1 cellular context compared by ENCODE assay signal in genomic region chr6:42724825-42725224, GRCh38.
A peak's percentile ranks its signal among the peaks of the same experiment; 100 is the strongest.
TF ChIP-seq lines count a peak whose summit lies in the region.

No MANE protein-coding gene starts in this region.

TF ChIP-seq in HepG2, 621 proteins besides CTCF, POLR2A, EP300 and RAD21:
- TF ChIP-seq ZNF7 (CRISPR knock-in tag; IDR thresholded peaks at IDR 0.05), result peak; percentile 73
- peak; percentile 86 for TF ChIP-seq MAFK (conservative IDR thresholded peaks at IDR 0.05 in 1 of 2, IDR thresholded peaks at IDR 0.05 in 1 of 2; ENCODE audit: low read length in 2 of 2)
- peak; percentile 84 for TF ChIP-seq MAFF (IDR thresholded peaks at IDR 0.05; ENCODE audit: low read depth, low read length)
- no peak for TF ChIP-seq ZNF292 (CRISPR knock-in tag; IDR thresholded peaks at IDR 0.05; ENCODE audit: borderline replicate concordance, low read depth)
- TF ChIP-seq ASH2L (IDR thresholded peaks at IDR 0.05; ENCODE audit: insufficient read length, low read depth, low read length), result no peak
- TF ChIP-seq, protein P1, sequence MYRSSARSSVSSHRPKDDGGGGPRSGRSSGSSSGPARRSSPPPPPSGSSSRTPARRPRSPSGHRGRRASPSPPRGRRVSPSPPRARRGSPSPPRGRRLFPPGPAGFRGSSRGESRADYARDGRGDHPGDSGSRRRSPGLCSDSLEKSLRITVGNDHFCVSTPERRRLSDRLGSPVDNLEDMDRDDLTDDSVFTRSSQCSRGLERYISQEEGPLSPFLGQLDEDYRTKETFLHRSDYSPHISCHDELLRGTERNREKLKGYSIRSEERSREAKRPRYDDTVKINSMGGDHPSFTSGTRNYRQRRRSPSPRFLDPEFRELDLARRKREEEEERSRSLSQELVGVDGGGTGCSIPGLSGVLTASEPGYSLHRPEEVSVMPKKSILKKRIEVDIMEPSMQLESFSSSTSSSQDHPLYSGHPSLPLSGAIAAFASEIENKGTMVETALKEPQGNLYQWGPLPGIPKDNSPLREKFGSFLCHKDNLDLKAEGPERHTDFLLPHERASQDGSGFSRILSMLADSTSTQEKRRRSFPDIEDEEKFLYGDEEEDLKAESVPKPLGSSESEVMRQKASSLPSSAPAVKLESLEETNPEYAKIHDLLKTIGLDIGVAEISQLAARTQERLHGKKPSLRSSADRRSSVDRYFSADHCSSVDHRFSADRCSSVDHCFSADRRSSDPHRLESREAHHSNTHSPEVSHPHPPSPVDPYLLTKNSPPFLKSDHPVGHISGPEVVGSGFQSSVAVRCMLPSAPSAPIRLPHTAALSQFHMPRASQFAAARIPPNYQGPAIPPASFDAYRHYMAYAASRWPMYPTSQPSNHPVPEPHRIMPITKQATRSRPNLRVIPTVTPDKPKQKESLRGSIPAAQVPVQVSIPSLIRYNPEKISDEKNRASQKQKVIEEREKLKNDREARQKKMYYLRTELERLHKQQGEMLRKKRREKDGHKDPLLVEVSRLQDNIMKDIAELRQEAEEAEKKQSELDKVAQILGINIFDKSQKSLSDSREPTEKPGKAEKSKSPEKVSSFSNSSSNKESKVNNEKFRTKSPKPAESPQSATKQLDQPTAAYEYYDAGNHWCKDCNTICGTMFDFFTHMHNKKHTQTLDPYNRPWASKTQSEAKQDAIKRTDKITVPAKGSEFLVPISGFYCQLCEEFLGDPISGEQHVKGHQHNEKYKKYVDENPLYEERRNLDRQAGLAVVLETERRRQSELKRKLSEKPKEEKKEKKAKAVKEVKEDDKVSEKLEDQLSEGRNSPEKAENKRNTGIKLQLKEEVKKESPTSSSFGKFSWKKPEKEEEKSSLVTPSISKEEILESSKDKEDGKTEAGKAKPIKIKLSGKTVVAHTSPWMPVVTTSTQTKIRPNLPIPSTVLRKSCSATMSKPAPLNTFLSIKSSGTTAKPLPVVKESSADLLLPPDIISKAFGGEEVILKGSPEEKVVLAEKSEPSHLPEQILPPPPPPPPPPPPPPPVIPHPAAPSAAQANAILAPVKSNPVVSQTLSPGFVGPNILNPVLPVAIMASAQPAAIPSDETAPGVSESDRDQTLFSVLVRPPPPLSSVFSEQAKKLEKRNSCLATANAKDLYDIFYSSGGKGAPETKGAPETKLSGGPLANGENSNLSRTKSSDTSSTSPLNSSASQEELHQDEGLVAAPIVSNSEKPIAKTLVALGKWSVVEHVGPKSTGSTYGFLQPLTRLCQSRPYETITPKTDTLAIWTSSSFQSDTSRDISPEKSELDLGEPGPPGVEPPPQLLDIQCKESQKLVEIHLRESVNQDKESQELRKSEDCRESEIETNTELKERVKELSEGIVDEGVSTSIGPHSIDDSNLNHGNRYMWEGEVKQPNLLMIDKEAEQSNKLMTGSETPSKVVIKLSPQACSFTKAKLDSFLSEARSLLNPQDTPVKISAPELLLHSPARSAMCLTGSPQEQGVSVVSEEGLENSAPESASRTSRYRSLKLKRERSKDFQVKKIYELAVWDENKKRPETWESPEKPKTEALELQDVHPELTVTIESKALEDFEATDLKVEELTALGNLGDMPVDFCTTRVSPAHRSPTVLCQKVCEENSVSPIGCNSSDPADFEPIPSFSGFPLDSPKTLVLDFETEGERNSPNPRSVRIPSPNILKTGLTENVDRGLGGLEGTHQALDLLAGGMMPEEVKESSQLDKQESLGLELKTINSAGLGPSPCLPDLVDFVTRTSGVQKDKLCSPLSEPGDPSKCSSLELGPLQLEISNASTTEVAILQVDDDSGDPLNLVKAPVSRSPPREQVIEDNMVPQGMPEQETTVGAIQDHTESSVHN (CRISPR knock-in tag; IDR thresholded peaks at IDR 0.05), result no peak
- no peak for TF ChIP-seq IKZF1 (IDR thresholded peaks at IDR 0.05)
